In genomic region chr9:28866951-28867350, GRCh38 we compare ENCODE assay signal across 16 cellular contexts.
"Had no signal": no experiment of that assay in that cellular context is flagged by ENCODE, and none has a peak within 500 bp of the region (broad histone marks: within the 10 kb centered on the region; RNA-seq: fewer than 3 reads in every experiment).

No MANE protein-coding gene starts in this region.

- H3K9me3 ChIP-seq: prostate gland, vagina had no signal

- H3K27me3 ChIP-seq: brain microvascular endothelial cell, vagina had no signal

- ATAC-seq: activated T-cell treated with anti-CD3 and anti-CD28 coated beads, Interleukin-2, amount 50 U/mL, for 72 hours; right cardiac atrium; stimulated activated naive CD8-positive, alpha-beta T cell treated with anti-CD3 and anti-CD28 coated beads, Interleukin-15, amount 100 ng/mL, for 72 hours had no signal

- H3K4me3 ChIP-seq: coronary artery, prostate gland, skin epidermis, vagina had no signal

- H3K36me3 ChIP-seq: brain microvascular endothelial cell, prostate gland, vagina had no signal

- H3K4me1 ChIP-seq: prostate gland, vagina had no signal

- H3K27ac ChIP-seq: brain microvascular endothelial cell, coronary artery, prostate gland, skin epidermis, vagina, VCaP had no signal

- DNase-seq: activated CD4-positive, alpha-beta T cell treated with anti-CD3 and anti-CD28 coated beads for 1 hour; activated effector memory CD4-positive, alpha-beta T cell treated with anti-CD3 and anti-CD28 coated beads, Interleukin-2, amount 50 U/mL, for 16 hours; activated naive CD4-positive, alpha-beta T cell treated with anti-CD3 and anti-CD28 coated beads, Interleukin-2, amount 50 U/mL, for 16 hours; activated T-cell treated with anti-CD3 and anti-CD28 coated beads, Interleukin-2, amount 50 U/mL, for 72 hours; aorta; brain microvascular endothelial cell; erythroblast; nephron progenitor cell; right cardiac atrium; stimulated activated CD4-positive, alpha-beta T cell treated with anti-CD3 and anti-CD28 coated beads, Interleukin-4, amount 100 ng/mL, for 1 hour; stimulated activated naive CD8-positive, alpha-beta T cell treated with anti-CD3 and anti-CD28 coated beads, Interleukin-15, amount 100 ng/mL, for 72 hours had no signal
